8 cellular contexts compared by ENCODE assay signal in genomic region chr7:114924066-114924712, GRCh38.
DNase-seq lines count a peak whose midpoint lies in the region; ATAC-seq and TF ChIP-seq lines count a peak whose summit lies in the region.

No MANE protein-coding gene starts in this region.

- ATAC-seq in effector memory CD8-positive, alpha-beta T cell (replicated peaks): no peak
- ATAC-seq in stimulated activated memory B cell treated with anti-CD40 and anti-IgM and Interleukin-4, amounts not matched to agents 10 μg/mL and 1 μg/mL and 100 μg/mL, for 72 hours: no peak
- ATAC-seq in HG02571 (IDR thresholded peaks at IDR 0.05; ENCODE audit: unreplicated experiment) (no peak), GM21515 (IDR thresholded peaks at IDR 0.05; ENCODE audit: unreplicated experiment) (no peak)

- peaks cover 14% of the 10 kb centered on the region for H3K36me3 Mint-ChIP-seq in effector memory CD8-positive, alpha-beta T cell (ENCODE audit: insufficient read depth)
- H3K36me3 Mint-ChIP-seq in stimulated activated memory B cell treated with anti-CD40 and anti-IgM and Interleukin-4, amounts not matched to agents 10 μg/mL and 1 μg/mL and 100 μg/mL, for 72 hours: peaks cover 14% of the 10 kb centered on the region

- no peak for TF ChIP-seq CTCF in HL-60 (IDR thresholded peaks at IDR 0.05; ENCODE audit: insufficient read depth, low read length)

- H3K9me3 Mint-ChIP-seq in effector memory CD8-positive, alpha-beta T cell: no peaks in the 10 kb centered on the region
- H3K9me3 Mint-ChIP-seq in stimulated activated memory B cell treated with anti-CD40 and anti-IgM and Interleukin-4, amounts not matched to agents 10 μg/mL and 1 μg/mL and 100 μg/mL, for 72 hours: no peaks in the 10 kb centered on the region

- peaks cover 20 to 39% of the 10 kb centered on the region in 2 donors for H3K4me1 Mint-ChIP-seq in effector memory CD8-positive, alpha-beta T cell (ENCODE audit: low read depth in 2 of 2)
- H3K4me1 Mint-ChIP-seq in stimulated activated memory B cell treated with anti-CD40 and anti-IgM and Interleukin-4, amounts not matched to agents 10 μg/mL and 1 μg/mL and 100 μg/mL, for 72 hours: peaks cover 47% of the 10 kb centered on the region

- H3K27me3 Mint-ChIP-seq in effector memory CD8-positive, alpha-beta T cell: no peaks in the 10 kb centered on the region
- no peaks in the 10 kb centered on the region for H3K27me3 Mint-ChIP-seq in stimulated activated memory B cell treated with anti-CD40 and anti-IgM and Interleukin-4, amounts not matched to agents 10 μg/mL and 1 μg/mL and 100 μg/mL, for 72 hours

- H3K27ac Mint-ChIP-seq in effector memory CD8-positive, alpha-beta T cell: peak overlapping the region; percentile 97
- H3K27ac Mint-ChIP-seq in stimulated activated memory B cell treated with anti-CD40 and anti-IgM and Interleukin-4, amounts not matched to agents 10 μg/mL and 1 μg/mL and 100 μg/mL, for 72 hours: peak overlapping the region; percentile 99

- peak overlapping the region; percentile 88 to 94 for H3K4me3 Mint-ChIP-seq in effector memory CD8-positive, alpha-beta T cell
- H3K4me3 Mint-ChIP-seq in stimulated activated memory B cell treated with anti-CD40 and anti-IgM and Interleukin-4, amounts not matched to agents 10 μg/mL and 1 μg/mL and 100 μg/mL, for 72 hours: peak overlapping the region; percentile 97

- H3K4me3 ChIP-seq in HL-60 (replicated peaks; ENCODE audit: insufficient read depth, low read length): peak overlapping the region; percentile 77; the same call in 1 of the 2 replicates

- H3K27ac ChIP-seq in HL-60 (replicated peaks): peak overlapping the region; percentile 79

- H3K27me3 ChIP-seq in HL-60 (ENCODE audit: insufficient read depth, poor library complexity, severe bottlenecking): no peaks in the 10 kb centered on the region

- DNase-seq in NCI-H748 (lab: John Stamatoyannopoulos, UW; ENCODE audit: unreplicated experiment) (peak; percentile 9), NCI-H748 treated with DMSO at 0.1 percent for 48 hours (lab: John Stamatoyannopoulos, UW) (no peak), HL-60 (ENCODE audit: low read depth in 1 of 2, low spot score in 1 of 2) (no peak), globus pallidus (ENCODE audit: low spot score) (no peak)
- DNase-seq in effector memory CD8-positive, alpha-beta T cell: no peak
